ENCODE assay signal across 22 cellular contexts in the genomic region with DNA sequence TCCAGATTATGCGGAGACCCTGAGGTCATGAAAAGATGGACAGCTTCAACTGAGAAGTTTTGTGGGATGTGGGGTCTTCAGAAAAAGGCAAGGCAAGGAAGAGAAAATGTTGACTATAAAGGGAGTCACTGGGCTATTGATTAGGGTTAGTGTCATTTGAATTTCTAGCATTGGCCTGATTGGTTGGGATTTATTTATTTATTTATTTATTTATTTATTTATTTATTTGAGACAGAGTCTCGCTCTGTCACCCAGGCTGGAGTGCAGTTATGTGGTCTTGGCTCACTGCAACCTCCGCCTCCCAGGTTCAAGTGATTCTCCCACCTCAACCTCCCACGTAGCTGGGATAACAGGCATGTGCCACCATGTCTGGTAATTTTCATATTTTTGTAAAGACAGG.
"Had no signal": no experiment of that assay in that cellular context is flagged by ENCODE, and none has a peak within 500 bp of the region (broad histone marks: within the 10 kb centered on the region; RNA-seq: fewer than 3 reads in every experiment).

No MANE protein-coding gene starts in this region.

- H3K27ac ChIP-seq: colonic mucosa, coronary artery, epithelial cell of prostate, esophagus muscularis mucosa, esophagus squamous epithelium, foreskin keratinocyte, gastrocnemius medialis, gastroesophageal sphincter, heart left ventricle, heart right ventricle had no signal

- H3K36me3 ChIP-seq: colonic mucosa, esophagus muscularis mucosa, esophagus squamous epithelium, gastrocnemius medialis, gastroesophageal sphincter, heart left ventricle, heart right ventricle had no signal

- H3K27me3 ChIP-seq: colonic mucosa, esophagus muscularis mucosa, esophagus squamous epithelium, foreskin keratinocyte, gastrocnemius medialis, gastroesophageal sphincter, heart left ventricle, heart right ventricle had no signal

- DNase-seq: colonic mucosa; cortex of kidney; dermis blood vessel endothelial cell; effector CD4-positive, alpha-beta T cell; effector CD8-positive, alpha-beta T cell; effector memory CD4-positive, alpha-beta T cell; effector memory CD8-positive, alpha-beta T cell; endodermal cell; erythroblast; esophagus squamous epithelium; foreskin fibroblast; foreskin keratinocyte; foreskin melanocyte; gastrocnemius medialis; glutamatergic neuron; heart left ventricle; heart right ventricle had no signal

- H3K9me3 ChIP-seq: colonic mucosa, esophagus muscularis mucosa, esophagus squamous epithelium, gastrocnemius medialis, gastroesophageal sphincter, heart left ventricle, heart right ventricle had no signal

- H3K4me3 ChIP-seq: colonic mucosa, coronary artery, esophagus muscularis mucosa, esophagus squamous epithelium, gastrocnemius medialis, gastroesophageal sphincter, heart left ventricle, heart right ventricle had no signal

- H3K4me1 ChIP-seq: colonic mucosa had no signal

- ATAC-seq: effector memory CD8-positive, alpha-beta T cell; esophagus mucosa; foreskin keratinocyte; gastrocnemius medialis; gastroesophageal sphincter; heart left ventricle; heart right ventricle had no signal
